In genomic region chr6:11445146-11445545, GRCh38 we compare ENCODE assay signal across 18 cellular contexts.
"Had no signal": no experiment of that assay in that cellular context is flagged by ENCODE, and none has a peak within 500 bp of the region (broad histone marks: within the 10 kb centered on the region; RNA-seq: fewer than 3 reads in every experiment).

No MANE protein-coding gene starts in this region.

- H3K36me3 Mint-ChIP-seq: activated naive CD4-positive, alpha-beta T cell treated with anti-CD3 and anti-CD28 coated beads, Interleukin-2, amount 10 ng/mL, durations not matched to agents 7 days and 5 days had no signal

- H3K27ac Mint-ChIP-seq: activated CD8-positive, alpha-beta memory T cell treated with anti-CD3 and anti-CD28 coated beads, Interleukin-2, amount 10 ng/mL, durations not matched to agents 7 days and 5 days; activated naive CD4-positive, alpha-beta T cell treated with anti-CD3 and anti-CD28 coated beads, Interleukin-2, amount 10 ng/mL, durations not matched to agents 7 days and 5 days; activated T-helper 2 cell treated with anti-CD3 and anti-CD28 coated beads, Interferon-gamma antibody, Interleukin-2, Interleukin-4, amounts not matched to agents 10 μg/mL and 5 μg/mL and 100 μg/mL, durations not matched to agents 14 hours and 24 hours and 36 hours; endodermal cell; naive thymus-derived CD4-positive, alpha-beta T cell had no signal

- H3K4me3 ChIP-seq: cardiac muscle cell, dorsolateral prefrontal cortex, gastroesophageal sphincter, left ventricle myocardium inferior, pancreas, sigmoid colon, tibial nerve, uterus had no signal

- H3K27me3 ChIP-seq: cardiac muscle cell, gastroesophageal sphincter, pancreas, sigmoid colon, tibial nerve, uterus had no signal

- DNase-seq: activated CD4-positive, alpha-beta T cell treated with anti-CD3 and anti-CD28 coated beads for 1 hour; activated CD4-positive, alpha-beta T cell treated with anti-CD3 and anti-CD28 coated beads, Interleukin-2, amount 50 U/mL, for 48 hours; activated CD8-positive, alpha-beta memory T cell treated with anti-CD3 and anti-CD28 coated beads, Interleukin-2, amount 10 ng/mL, durations not matched to agents 7 days and 5 days; activated naive CD4-positive, alpha-beta T cell treated with anti-CD3 and anti-CD28 coated beads, Interleukin-2, amount 10 ng/mL, durations not matched to agents 7 days and 5 days; activated T-cell treated with anti-CD3 and anti-CD28 coated beads, Interleukin-2, amount 50 U/mL, for 1 hour; dorsolateral prefrontal cortex; endodermal cell; left ventricle myocardium inferior; naive thymus-derived CD4-positive, alpha-beta T cell; pancreas; sigmoid colon; stimulated activated CD4-positive, alpha-beta T cell treated with anti-CD3 and anti-CD28 coated beads, Interleukin-2, amount 100 ng/mL, for 24 hours; T-helper 9 cell; uterus had no signal

- H3K4me3 Mint-ChIP-seq: activated CD8-positive, alpha-beta memory T cell treated with anti-CD3 and anti-CD28 coated beads, Interleukin-2, amount 10 ng/mL, durations not matched to agents 7 days and 5 days; activated naive CD4-positive, alpha-beta T cell treated with anti-CD3 and anti-CD28 coated beads, Interleukin-2, amount 10 ng/mL, durations not matched to agents 7 days and 5 days; endodermal cell; naive thymus-derived CD4-positive, alpha-beta T cell had no signal

- ATAC-seq: activated CD8-positive, alpha-beta memory T cell treated with anti-CD3 and anti-CD28 coated beads, Interleukin-2, amount 10 ng/mL, durations not matched to agents 7 days and 5 days; gastroesophageal sphincter; naive thymus-derived CD4-positive, alpha-beta T cell; pancreas had no signal

- H3K4me1 ChIP-seq: gastroesophageal sphincter, left ventricle myocardium inferior, pancreas, sigmoid colon, tibial nerve, uterus had no signal

- H3K27me3 Mint-ChIP-seq: activated CD8-positive, alpha-beta memory T cell treated with anti-CD3 and anti-CD28 coated beads, Interleukin-2, amount 10 ng/mL, durations not matched to agents 7 days and 5 days had no signal

- H3K27ac ChIP-seq: cardiac muscle cell, dorsolateral prefrontal cortex, gastroesophageal sphincter, left ventricle myocardium inferior, pancreas, sigmoid colon, tibial nerve, uterus had no signal
